In the genomic region with DNA sequence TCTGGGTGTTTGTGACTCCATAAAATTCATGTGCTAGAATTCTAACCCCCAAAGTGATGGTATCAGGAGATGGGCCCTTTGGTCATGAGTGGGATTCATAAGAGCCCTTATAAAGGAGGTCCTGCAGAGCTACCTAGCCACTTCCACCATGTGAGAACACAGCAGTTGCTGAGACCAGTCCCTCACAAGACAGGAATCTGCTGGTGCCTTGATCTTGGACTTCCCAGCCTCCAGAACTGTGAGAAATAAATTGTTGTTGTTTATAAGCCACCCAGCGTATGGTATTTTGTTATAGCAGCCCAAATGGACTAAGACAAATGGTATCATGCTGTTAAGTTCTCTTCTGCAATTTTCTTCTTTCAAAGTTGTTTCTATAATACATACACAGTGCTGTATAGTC, we compare ENCODE assay signal across 17 cellular contexts. TPM values are rescaled to one million over a fixed set of nuclear protein-coding genes. Genes with fewer than 3 reads are reported as not detected.
DNase-seq lines count a peak whose midpoint lies in the region; ATAC-seq and TF ChIP-seq lines count a peak whose summit lies in the region.
"Had no signal": no experiment of that assay in that cellular context is flagged by ENCODE, and none has a peak within 500 bp of the region (broad histone marks: within the 10 kb centered on the region; RNA-seq: fewer than 3 reads in every experiment).

No MANE protein-coding gene starts in this region.

- no peak for TF ChIP-seq CTCF in nephron progenitor cell (IDR thresholded peaks at IDR 0.05)
- no peak for TF ChIP-seq CTCF in testis (IDR thresholded peaks at IDR 0.05)

- H3K9me3 ChIP-seq in testis = no peaks in the 10 kb centered on the region

- H3K4me1 Mint-ChIP-seq in activated CD4-positive, alpha-beta T cell treated with anti-CD3 and anti-CD28 coated beads, Interleukin-2, amount 10 ng/mL, durations not matched to agents 24 days and 14 days = peaks cover 6% of the 10 kb centered on the region
- H3K4me1 Mint-ChIP-seq in activated CD4-positive, alpha-beta T cell treated with anti-CD3 and anti-CD28 coated beads for 36 hours = peaks cover 11% of the 10 kb centered on the region
- H3K4me1 Mint-ChIP-seq in central memory CD8-positive, alpha-beta T cell = peaks cover 14% of the 10 kb centered on the region
- peaks cover 14% of the 10 kb centered on the region for H3K4me1 Mint-ChIP-seq in nephron progenitor cell
- H3K4me1 Mint-ChIP-seq in activated CD8-positive, alpha-beta T cell treated with anti-CD3 and anti-CD28 coated beads, Interleukin-2, amount 10 ng/mL, durations not matched to agents 7 days and 5 days (ENCODE audit: low read depth) = peaks cover 12% of the 10 kb centered on the region
- H3K4me1 Mint-ChIP-seq in activated naive CD4-positive, alpha-beta T cell treated with anti-CD3 and anti-CD28 coated beads, Interleukin-2, amount 10 ng/mL, durations not matched to agents 7 days and 5 days = peaks cover 13% of the 10 kb centered on the region

- no peak for ATAC-seq in activated CD4-positive, alpha-beta T cell treated with anti-CD3 and anti-CD28 coated beads for 36 hours
- ATAC-seq in central memory CD8-positive, alpha-beta T cell (replicated peaks; ENCODE audit: extremely low read depth, poor library complexity, severe bottlenecking) = no peak
- no peak for ATAC-seq in activated CD8-positive, alpha-beta T cell treated with anti-CD3 and anti-CD28 coated beads, Interleukin-2, amount 10 ng/mL, durations not matched to agents 7 days and 5 days

- H3K36me3 ChIP-seq in testis (ENCODE audit: low read depth, missing control alignments) (no peaks in the 10 kb centered on the region), H7 (replicated peaks; ENCODE audit: control insufficient read depth, insufficient read depth, low read length) (no peaks in the 10 kb centered on the region)
- H3K36me3 ChIP-seq: BLaER1 had no signal

- DNase-seq in activated CD4-positive, alpha-beta T cell treated with anti-CD3 and anti-CD28 coated beads, Interleukin-2, amount 10 ng/mL, durations not matched to agents 24 days and 14 days = peak; percentile 43
- no peak for DNase-seq in activated CD4-positive, alpha-beta T cell treated with anti-CD3 and anti-CD28 coated beads for 36 hours
- DNase-seq in central memory CD8-positive, alpha-beta T cell (ENCODE audit: low spot score in 2 of 2) = no peak
- DNase-seq in nephron progenitor cell = no peak
- no peak for DNase-seq in testis
- DNase-seq in H7 = no peak
- DNase-seq in activated CD8-positive, alpha-beta T cell treated with anti-CD3 and anti-CD28 coated beads, Interleukin-2, amount 10 ng/mL, durations not matched to agents 7 days and 5 days = no peak
- no peak for DNase-seq in activated naive CD4-positive, alpha-beta T cell treated with anti-CD3 and anti-CD28 coated beads, Interleukin-2, amount 10 ng/mL, durations not matched to agents 7 days and 5 days
- DNase-seq: HCEC 1CT, NCI-H187 treated with DMSO at 0.1 percent for 48 hours, NCI-H446, NCI-H774, PC-9 had no signal

- peaks cover 27% of the 10 kb centered on the region for H3K4me1 ChIP-seq in testis
- H3K4me1 ChIP-seq: BLaER1 had no signal

- H3K27me3 ChIP-seq in testis = no peaks in the 10 kb centered on the region
- H3K27me3 ChIP-seq in H7 (ENCODE audit: control insufficient read depth, insufficient read depth, low read length) = no peaks in the 10 kb centered on the region
- H3K27me3 ChIP-seq: BLaER1 had no signal

- no peak overlapping the region for H3K27ac Mint-ChIP-seq in activated CD4-positive, alpha-beta T cell treated with anti-CD3 and anti-CD28 coated beads, Interleukin-2, amount 10 ng/mL, durations not matched to agents 24 days and 14 days
- H3K27ac Mint-ChIP-seq in activated CD4-positive, alpha-beta T cell treated with anti-CD3 and anti-CD28 coated beads for 36 hours = no peak overlapping the region
- no peak overlapping the region for H3K27ac Mint-ChIP-seq in central memory CD8-positive, alpha-beta T cell (ENCODE audit: low read depth)
- H3K27ac Mint-ChIP-seq in nephron progenitor cell = no peak overlapping the region
- no peak overlapping the region for H3K27ac Mint-ChIP-seq in activated CD8-positive, alpha-beta T cell treated with anti-CD3 and anti-CD28 coated beads, Interleukin-2, amount 10 ng/mL, durations not matched to agents 7 days and 5 days
- no peak overlapping the region for H3K27ac Mint-ChIP-seq in activated naive CD4-positive, alpha-beta T cell treated with anti-CD3 and anti-CD28 coated beads, Interleukin-2, amount 10 ng/mL, durations not matched to agents 7 days and 5 days

- CTCF ChIA-PET in activated CD4-positive, alpha-beta T cell treated with anti-CD3 and anti-CD28 coated beads for 36 hours (lab: Charles Lee) = no interaction called here
- CTCF ChIA-PET in activated CD8-positive, alpha-beta T cell treated with anti-CD3 and anti-CD28 coated beads, Interleukin-2, amount 10 ng/mL, durations not matched to agents 7 days and 5 days (lab: Charles Lee) = interaction anchor here (3.9 kb wide), 1 partner anchor 14 kb away, joined by 29 read pairs; no protein-coding TSS in a partner anchor
- CTCF ChIA-PET in activated naive CD4-positive, alpha-beta T cell treated with anti-CD3 and anti-CD28 coated beads, Interleukin-2, amount 10 ng/mL, durations not matched to agents 7 days and 5 days (lab: Charles Lee) = no interaction called here

- intact Hi-C loops in activated CD4-positive, alpha-beta T cell treated with anti-CD3 and anti-CD28 coated beads, Interleukin-2, amount 10 ng/mL, durations not matched to agents 24 days and 14 days (cut with micrococcal nuclease) = no loop called here
- intact Hi-C loops in activated CD4-positive, alpha-beta T cell treated with anti-CD3 and anti-CD28 coated beads for 36 hours (cut with DNase I, micrococcal nuclease) = no loop called here
- intact Hi-C loops in testis (cut with DNase I; ENCODE audit: low total_unique reads) = no loop called here

- POLR2A ChIA-PET in activated CD4-positive, alpha-beta T cell treated with anti-CD3 and anti-CD28 coated beads for 36 hours (lab: Charles Lee) = interaction anchor here (0.6 kb wide), 1 partner anchor 146 kb away, joined by 4 read pairs; no protein-coding TSS in a partner anchor
- POLR2A ChIA-PET in activated CD8-positive, alpha-beta T cell treated with anti-CD3 and anti-CD28 coated beads, Interleukin-2, amount 10 ng/mL, durations not matched to agents 7 days and 5 days (lab: Charles Lee) = no interaction called here

- no peak overlapping the region for H3K4me3 Mint-ChIP-seq in activated CD4-positive, alpha-beta T cell treated with anti-CD3 and anti-CD28 coated beads, Interleukin-2, amount 10 ng/mL, durations not matched to agents 24 days and 14 days
- H3K4me3 Mint-ChIP-seq in activated CD4-positive, alpha-beta T cell treated with anti-CD3 and anti-CD28 coated beads for 36 hours = no peak overlapping the region
- H3K4me3 Mint-ChIP-seq in central memory CD8-positive, alpha-beta T cell = peak overlapping the region; percentile 18
- H3K4me3 Mint-ChIP-seq in nephron progenitor cell = peak overlapping the region; percentile 89
- no peak overlapping the region for H3K4me3 Mint-ChIP-seq in activated CD8-positive, alpha-beta T cell treated with anti-CD3 and anti-CD28 coated beads, Interleukin-2, amount 10 ng/mL, durations not matched to agents 7 days and 5 days
- H3K4me3 Mint-ChIP-seq in activated naive CD4-positive, alpha-beta T cell treated with anti-CD3 and anti-CD28 coated beads, Interleukin-2, amount 10 ng/mL, durations not matched to agents 7 days and 5 days = no peak overlapping the region

- WGBS in testis, 2 donors = 91 to 100% methylated on average over 1 of the region's 1 CpG

- no peak for TF ChIP-seq POLR2A in testis (IDR thresholded peaks at IDR 0.05)

- H3K4me3 ChIP-seq in testis (no peak overlapping the region), H7 (ENCODE audit: insufficient read depth, low read depth, low read length) (no peak overlapping the region)
- H3K4me3 ChIP-seq: BLaER1, PC-9 had no signal

- H3K27ac ChIP-seq in testis = peak overlapping the region; percentile 56 to 93
- H3K27ac ChIP-seq: 22Rv1, BLaER1, KMS-11, PC-9 had no signal

- H3K36me3 Mint-ChIP-seq in activated CD4-positive, alpha-beta T cell treated with anti-CD3 and anti-CD28 coated beads, Interleukin-2, amount 10 ng/mL, durations not matched to agents 24 days and 14 days (ENCODE audit: low read depth) = no peaks in the 10 kb centered on the region
- H3K36me3 Mint-ChIP-seq in activated CD4-positive, alpha-beta T cell treated with anti-CD3 and anti-CD28 coated beads for 36 hours (ENCODE audit: low read depth) = no peaks in the 10 kb centered on the region
- no peaks in the 10 kb centered on the region for H3K36me3 Mint-ChIP-seq in central memory CD8-positive, alpha-beta T cell (ENCODE audit: insufficient read depth)
- no peaks in the 10 kb centered on the region for H3K36me3 Mint-ChIP-seq in nephron progenitor cell (ENCODE audit: low read depth)
- peaks cover 2% of the 10 kb centered on the region for H3K36me3 Mint-ChIP-seq in activated CD8-positive, alpha-beta T cell treated with anti-CD3 and anti-CD28 coated beads, Interleukin-2, amount 10 ng/mL, durations not matched to agents 7 days and 5 days (ENCODE audit: low read depth)
- H3K36me3 Mint-ChIP-seq in activated naive CD4-positive, alpha-beta T cell treated with anti-CD3 and anti-CD28 coated beads, Interleukin-2, amount 10 ng/mL, durations not matched to agents 7 days and 5 days = no peaks in the 10 kb centered on the region

- peaks cover 73% of the 10 kb centered on the region for H3K27me3 Mint-ChIP-seq in activated CD4-positive, alpha-beta T cell treated with anti-CD3 and anti-CD28 coated beads, Interleukin-2, amount 10 ng/mL, durations not matched to agents 24 days and 14 days
- peaks cover 22% of the 10 kb centered on the region for H3K27me3 Mint-ChIP-seq in activated CD4-positive, alpha-beta T cell treated with anti-CD3 and anti-CD28 coated beads for 36 hours
- no peaks in the 10 kb centered on the region for H3K27me3 Mint-ChIP-seq in central memory CD8-positive, alpha-beta T cell
- H3K27me3 Mint-ChIP-seq in nephron progenitor cell (ENCODE audit: low read depth, poor library complexity) = peaks cover 63% of the 10 kb centered on the region
- H3K27me3 Mint-ChIP-seq in activated CD8-positive, alpha-beta T cell treated with anti-CD3 and anti-CD28 coated beads, Interleukin-2, amount 10 ng/mL, durations not matched to agents 7 days and 5 days (ENCODE audit: low read depth) = peaks cover 64% of the 10 kb centered on the region
- peaks cover 50% of the 10 kb centered on the region for H3K27me3 Mint-ChIP-seq in activated naive CD4-positive, alpha-beta T cell treated with anti-CD3 and anti-CD28 coated beads, Interleukin-2, amount 10 ng/mL, durations not matched to agents 7 days and 5 days

- H3K9me3 Mint-ChIP-seq in activated CD4-positive, alpha-beta T cell treated with anti-CD3 and anti-CD28 coated beads, Interleukin-2, amount 10 ng/mL, durations not matched to agents 24 days and 14 days = peaks cover 4% of the 10 kb centered on the region
- H3K9me3 Mint-ChIP-seq in activated CD4-positive, alpha-beta T cell treated with anti-CD3 and anti-CD28 coated beads for 36 hours (ENCODE audit: low read depth) = no peaks in the 10 kb centered on the region
- H3K9me3 Mint-ChIP-seq in central memory CD8-positive, alpha-beta T cell = no peaks in the 10 kb centered on the region
- peaks cover 23% of the 10 kb centered on the region for H3K9me3 Mint-ChIP-seq in nephron progenitor cell
- H3K9me3 Mint-ChIP-seq in activated CD8-positive, alpha-beta T cell treated with anti-CD3 and anti-CD28 coated beads, Interleukin-2, amount 10 ng/mL, durations not matched to agents 7 days and 5 days (ENCODE audit: insufficient read depth) = no peaks in the 10 kb centered on the region
- no peaks in the 10 kb centered on the region for H3K9me3 Mint-ChIP-seq in activated naive CD4-positive, alpha-beta T cell treated with anti-CD3 and anti-CD28 coated beads, Interleukin-2, amount 10 ng/mL, durations not matched to agents 7 days and 5 days

RNA-seq across cellular contexts. Expression of a gene that starts 1.5 kb away (rescaled TPM):
- total RNA-seq in activated CD4-positive, alpha-beta T cell treated with anti-CD3 and anti-CD28 coated beads, Interleukin-2, amount 10 ng/mL, durations not matched to agents 24 days and 14 days = not detected in 2 replicates
- under 1 TPM in 1 of 2 experiments, not detected in 1; 0.07 TPM for total RNA-seq in activated CD4-positive, alpha-beta T cell treated with anti-CD3 and anti-CD28 coated beads for 36 hours
- 10 to 100 TPM; 60.6 to 92.8 TPM for total RNA-seq in testis
- polyA plus RNA-seq in testis (ENCODE audit: insufficient read depth, low read depth, low replicate concordance) = 148 TPM
- total RNA-seq in H7 (2014; rRNA removed; shearing (Covaris generic)) = 29.6 and 30.0 TPM in 2 replicates
- total RNA-seq in activated CD8-positive, alpha-beta T cell treated with anti-CD3 and anti-CD28 coated beads, Interleukin-2, amount 10 ng/mL, durations not matched to agents 7 days and 5 days = under 1 TPM; 0.11 to 0.68 TPM
- total RNA-seq: MCF 10A, PC-9 had no signal

RNA-seq across cellular contexts. Expression of a gene that starts 13.4 kb away (rescaled TPM):
- total RNA-seq in activated CD4-positive, alpha-beta T cell treated with anti-CD3 and anti-CD28 coated beads, Interleukin-2, amount 10 ng/mL, durations not matched to agents 24 days and 14 days = not detected in 2 replicates
- total RNA-seq in activated CD4-positive, alpha-beta T cell treated with anti-CD3 and anti-CD28 coated beads for 36 hours = not detected
- total RNA-seq in testis = under 1 TPM in 1 of 2 donors, not detected in 1; 0.37 TPM
- polyA plus RNA-seq in testis (ENCODE audit: insufficient read depth, low read depth, low replicate concordance) = not detected
- 6.8 and 16.6 TPM in 2 replicates for total RNA-seq in H7 (2014; rRNA removed; shearing (Covaris generic))
- total RNA-seq in activated CD8-positive, alpha-beta T cell treated with anti-CD3 and anti-CD28 coated beads, Interleukin-2, amount 10 ng/mL, durations not matched to agents 7 days and 5 days = not detected
- total RNA-seq: MCF 10A, PC-9 had no signal

RNA-seq across cellular contexts. Expression of a gene that starts 44.2 kb away (rescaled TPM):
- 12.2 and 14.7 TPM in 2 replicates for total RNA-seq in activated CD4-positive, alpha-beta T cell treated with anti-CD3 and anti-CD28 coated beads, Interleukin-2, amount 10 ng/mL, durations not matched to agents 24 days and 14 days
- 10 to 100 TPM; 16.8 to 18.7 TPM for total RNA-seq in activated CD4-positive, alpha-beta T cell treated with anti-CD3 and anti-CD28 coated beads for 36 hours
- total RNA-seq in testis = 10 to 100 TPM in 1 of 2 donors, 1 to 10 TPM in 1; 9.8 to 14.2 TPM
- 35.0 TPM for polyA plus RNA-seq in testis (ENCODE audit: insufficient read depth, low read depth, low replicate concordance)
- total RNA-seq in H7 (2014; rRNA removed; shearing (Covaris generic)) = 1.1 and 4.1 TPM in 2 replicates
- 10 to 100 TPM; 97.5 to 99.8 TPM for total RNA-seq in activated CD8-positive, alpha-beta T cell treated with anti-CD3 and anti-CD28 coated beads, Interleukin-2, amount 10 ng/mL, durations not matched to agents 7 days and 5 days

Comparison
In these comparisons a context has a peak if more than half of its experiments do, and no peak if none do; other contexts are left out.
1. H3K4me3 Mint-ChIP-seq: peak in central memory CD8-positive, alpha-beta T cell (single experiment) and nephron progenitor cell (single experiment); none in activated CD4-positive, alpha-beta T cell treated with anti-CD3 and anti-CD28 coated beads, Interleukin-2, amount 10 ng/mL, durations not matched to agents 24 days and 14 days (single experiment), activated CD4-positive, alpha-beta T cell treated with anti-CD3 and anti-CD28 coated beads for 36 hours (single experiment), activated CD8-positive, alpha-beta T cell treated with anti-CD3 and anti-CD28 coated beads, Interleukin-2, amount 10 ng/mL, durations not matched to agents 7 days and 5 days (single experiment) and activated naive CD4-positive, alpha-beta T cell treated with anti-CD3 and anti-CD28 coated beads, Interleukin-2, amount 10 ng/mL, durations not matched to agents 7 days and 5 days (single experiment).
2. RNA of a gene that starts 1.5 kb away (total RNA-seq): 60.6 to 92.8 TPM in testis and 29.6 to 30.0 TPM in H7; 0.11 to 0.68 TPM in activated CD8-positive, alpha-beta T cell treated with anti-CD3 and anti-CD28 coated beads, Interleukin-2, amount 10 ng/mL, durations not matched to agents 7 days and 5 days, 0.07 TPM in activated CD4-positive, alpha-beta T cell treated with anti-CD3 and anti-CD28 coated beads for 36 hours and not detected in activated CD4-positive, alpha-beta T cell treated with anti-CD3 and anti-CD28 coated beads, Interleukin-2, amount 10 ng/mL, durations not matched to agents 24 days and 14 days; every median in the first group is over 10 times any median in the second.